Comparison of ENCODE assay signal across 1 cellular context in the genomic region with DNA sequence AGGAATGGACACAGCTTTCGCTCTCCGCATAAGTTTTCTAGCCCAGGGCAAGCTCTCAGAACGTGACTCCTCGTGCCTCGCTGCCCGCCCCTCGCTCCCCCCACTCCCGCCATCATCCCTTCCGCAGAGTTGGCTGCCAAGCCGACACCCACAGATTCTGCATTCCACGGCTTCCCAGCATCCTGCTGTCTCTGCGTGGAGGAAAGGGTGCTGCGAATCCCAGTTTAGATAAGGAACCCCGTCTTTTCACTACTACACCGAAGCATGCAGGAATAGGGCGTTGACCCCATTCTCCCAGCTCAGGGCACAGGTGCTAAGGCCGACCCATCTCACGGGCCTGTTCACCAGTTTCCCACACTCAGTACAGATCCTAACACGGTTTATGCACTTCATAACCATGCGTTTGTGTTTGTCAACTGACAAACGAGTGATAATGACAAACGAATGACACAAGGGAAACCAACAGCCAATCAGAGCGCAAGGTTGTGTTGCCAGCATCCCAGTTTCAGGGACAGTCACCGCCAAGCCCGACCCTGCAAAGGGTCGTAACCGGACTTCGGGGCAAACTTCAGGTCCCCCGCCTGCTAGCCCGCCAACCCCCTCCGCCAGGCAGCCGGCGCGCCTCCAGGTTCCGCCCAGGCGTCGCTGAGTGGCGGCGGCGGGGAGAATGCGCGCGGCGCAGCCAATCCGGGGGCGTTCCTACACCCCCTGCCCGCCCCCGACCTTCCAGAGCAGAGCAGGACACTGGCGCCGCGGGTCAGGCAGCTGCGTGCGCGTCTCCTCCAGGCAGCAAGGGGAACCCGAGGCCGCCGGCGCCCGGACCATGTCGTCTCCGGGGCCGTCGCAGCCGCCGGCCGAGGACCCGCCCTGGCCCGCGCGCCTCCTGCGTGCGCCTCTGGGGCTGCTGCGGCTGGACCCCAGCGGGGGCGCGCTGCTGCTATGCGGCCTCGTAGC.
A peak's percentile ranks its signal among the peaks of the same experiment; 100 is the strongest.
TF ChIP-seq lines count a peak whose summit lies in the region.

A gene (plus strand): TSS at position 729 of the 954 bp plus-strand sequence. CDS start 95 bp downstream, at position 824.

TF ChIP-seq in HepG2, 621 proteins besides CTCF, POLR2A, EP300 and RAD21 (continued from another document and continues in another):
- TF ChIP-seq, protein P1, sequence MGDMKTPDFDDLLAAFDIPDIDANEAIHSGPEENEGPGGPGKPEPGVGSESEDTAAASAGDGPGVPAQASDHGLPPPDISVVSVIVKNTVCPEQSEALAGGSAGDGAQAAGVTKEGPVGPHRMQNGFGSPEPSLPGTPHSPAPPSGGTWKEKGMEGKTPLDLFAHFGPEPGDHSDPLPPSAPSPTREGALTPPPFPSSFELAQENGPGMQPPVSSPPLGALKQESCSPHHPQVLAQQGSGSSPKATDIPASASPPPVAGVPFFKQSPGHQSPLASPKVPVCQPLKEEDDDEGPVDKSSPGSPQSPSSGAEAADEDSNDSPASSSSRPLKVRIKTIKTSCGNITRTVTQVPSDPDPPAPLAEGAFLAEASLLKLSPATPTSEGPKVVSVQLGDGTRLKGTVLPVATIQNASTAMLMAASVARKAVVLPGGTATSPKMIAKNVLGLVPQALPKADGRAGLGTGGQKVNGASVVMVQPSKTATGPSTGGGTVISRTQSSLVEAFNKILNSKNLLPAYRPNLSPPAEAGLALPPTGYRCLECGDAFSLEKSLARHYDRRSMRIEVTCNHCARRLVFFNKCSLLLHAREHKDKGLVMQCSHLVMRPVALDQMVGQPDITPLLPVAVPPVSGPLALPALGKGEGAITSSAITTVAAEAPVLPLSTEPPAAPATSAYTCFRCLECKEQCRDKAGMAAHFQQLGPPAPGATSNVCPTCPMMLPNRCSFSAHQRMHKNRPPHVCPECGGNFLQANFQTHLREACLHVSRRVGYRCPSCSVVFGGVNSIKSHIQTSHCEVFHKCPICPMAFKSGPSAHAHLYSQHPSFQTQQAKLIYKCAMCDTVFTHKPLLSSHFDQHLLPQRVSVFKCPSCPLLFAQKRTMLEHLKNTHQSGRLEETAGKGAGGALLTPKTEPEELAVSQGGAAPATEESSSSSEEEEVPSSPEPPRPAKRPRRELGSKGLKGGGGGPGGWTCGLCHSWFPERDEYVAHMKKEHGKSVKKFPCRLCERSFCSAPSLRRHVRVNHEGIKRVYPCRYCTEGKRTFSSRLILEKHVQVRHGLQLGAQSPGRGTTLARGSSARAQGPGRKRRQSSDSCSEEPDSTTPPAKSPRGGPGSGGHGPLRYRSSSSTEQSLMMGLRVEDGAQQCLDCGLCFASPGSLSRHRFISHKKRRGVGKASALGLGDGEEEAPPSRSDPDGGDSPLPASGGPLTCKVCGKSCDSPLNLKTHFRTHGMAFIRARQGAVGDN (CRISPR knock-in tag; IDR thresholded peaks at IDR 0.05), result peak; percentile 89
- TF ChIP-seq ISX (CRISPR knock-in tag; conservative IDR thresholded peaks at IDR 0.05) (no peak), SSRP1 (CRISPR knock-in tag; IDR thresholded peaks at IDR 0.05) (no peak), CEBPB (IDR thresholded peaks at IDR 0.05; ENCODE audit: borderline replicate concordance, low read depth, low read length) (no peak), ZIK1 (CRISPR knock-in tag; IDR thresholded peaks at IDR 0.05; ENCODE audit: borderline replicate concordance, low read depth) (0 out of 2 replicates have a peak, but pooled peaks have one; percentile 26), HNRNPLL (IDR thresholded peaks at IDR 0.05; ENCODE audit: low read depth, low read length, poor library complexity, severe bottlenecking) (peak; percentile 61), ZFY (CRISPR knock-in tag; IDR thresholded peaks at IDR 0.05) (peak; percentile 74; the same call in 1 of the 2 replicates), POLR2G (IDR thresholded peaks at IDR 0.05; ENCODE audit: low read depth, low read length) (peak; percentile 47; the same call in 1 of the 2 replicates), ZNF629 (CRISPR knock-in tag; conservative IDR thresholded peaks at IDR 0.05) (no peak), ZNF772 (CRISPR knock-in tag; IDR thresholded peaks at IDR 0.05) (peak; percentile 45; the same call in 1 of the 2 replicates), ZSCAN25 (CRISPR knock-in tag; IDR thresholded peaks at IDR 0.05) (no peak; the same call in 1 of the 2 replicates), SP5 (CRISPR knock-in tag; IDR thresholded peaks at IDR 0.05; ENCODE audit: borderline replicate concordance, low read depth) (peak; percentile 33; the same call in 1 of the 2 replicates), ZSCAN20 (CRISPR knock-in tag; IDR thresholded peaks at IDR 0.05; ENCODE audit: borderline replicate concordance) (no peak), SKI (IDR thresholded peaks at IDR 0.05; ENCODE audit: partially characterized antibody) (peak; percentile 18), ZNF547 (CRISPR knock-in tag; IDR thresholded peaks at IDR 0.05) (no peak; the same call in 1 of the 2 replicates), ZKSCAN8 (CRISPR knock-in tag; IDR thresholded peaks at IDR 0.05; ENCODE audit: borderline replicate concordance) (no peak), HCFC1 (IDR thresholded peaks at IDR 0.05; ENCODE audit: low read depth, low read length) (no peak), ZNF709 (CRISPR knock-in tag; IDR thresholded peaks at IDR 0.05) (no peak), ZNF354B (CRISPR knock-in tag; IDR thresholded peaks at IDR 0.05) (0 out of 2 replicates have a peak, but pooled peaks have one; percentile 36), ONECUT2 (CRISPR knock-in tag; IDR thresholded peaks at IDR 0.05) (no peak), SAFB2 (CRISPR knock-in tag; IDR thresholded peaks at IDR 0.05; ENCODE audit: borderline replicate concordance, low read depth) (peak; percentile 73; the same call in 1 of the 2 replicates), MAFG (CRISPR knock-in tag; IDR thresholded peaks at IDR 0.05) (no peak), SOX5 (CRISPR knock-in tag; IDR thresholded peaks at IDR 0.05; ENCODE audit: borderline replicate concordance) (0 out of 2 replicates have a peak, but pooled peaks have one; percentile 9), ZNF232 (CRISPR knock-in tag; IDR thresholded peaks at IDR 0.05; ENCODE audit: borderline replicate concordance) (0 out of 2 replicates have a peak, but pooled peaks have one; percentile 21), ZNF256 (CRISPR knock-in tag; conservative IDR thresholded peaks at IDR 0.05) (no peak), FOXM1 (CRISPR knock-in tag; IDR thresholded peaks at IDR 0.05) (no peak), NFIB (CRISPR knock-in tag; IDR thresholded peaks at IDR 0.05; ENCODE audit: borderline replicate concordance) (no peak), RBFOX2 (IDR thresholded peaks at IDR 0.05; ENCODE audit: low read depth, low read length) (peak; percentile 74), SIX1 (CRISPR knock-in tag; IDR thresholded peaks at IDR 0.05; ENCODE audit: borderline replicate concordance) (no peak), ZNF343 (CRISPR knock-in tag; IDR thresholded peaks at IDR 0.05) (0 out of 2 replicates have a peak, but pooled peaks have one; percentile 42), FOSL1 (CRISPR knock-in tag; IDR thresholded peaks at IDR 0.05; ENCODE audit: borderline replicate concordance) (no peak), MED8 (CRISPR knock-in tag; IDR thresholded peaks at IDR 0.05; ENCODE audit: insufficient replicate concordance) (no peak)
- TF ChIP-seq, protein P2, sequence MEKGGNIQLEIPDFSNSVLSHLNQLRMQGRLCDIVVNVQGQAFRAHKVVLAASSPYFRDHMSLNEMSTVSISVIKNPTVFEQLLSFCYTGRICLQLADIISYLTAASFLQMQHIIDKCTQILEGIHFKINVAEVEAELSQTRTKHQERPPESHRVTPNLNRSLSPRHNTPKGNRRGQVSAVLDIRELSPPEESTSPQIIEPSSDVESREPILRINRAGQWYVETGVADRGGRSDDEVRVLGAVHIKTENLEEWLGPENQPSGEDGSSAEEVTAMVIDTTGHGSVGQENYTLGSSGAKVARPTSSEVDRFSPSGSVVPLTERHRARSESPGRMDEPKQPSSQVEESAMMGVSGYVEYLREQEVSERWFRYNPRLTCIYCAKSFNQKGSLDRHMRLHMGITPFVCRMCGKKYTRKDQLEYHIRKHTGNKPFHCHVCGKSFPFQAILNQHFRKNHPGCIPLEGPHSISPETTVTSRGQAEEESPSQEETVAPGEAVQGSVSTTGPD (CRISPR knock-in tag; IDR thresholded peaks at IDR 0.05), result no peak
- TF ChIP-seq, protein P3, sequence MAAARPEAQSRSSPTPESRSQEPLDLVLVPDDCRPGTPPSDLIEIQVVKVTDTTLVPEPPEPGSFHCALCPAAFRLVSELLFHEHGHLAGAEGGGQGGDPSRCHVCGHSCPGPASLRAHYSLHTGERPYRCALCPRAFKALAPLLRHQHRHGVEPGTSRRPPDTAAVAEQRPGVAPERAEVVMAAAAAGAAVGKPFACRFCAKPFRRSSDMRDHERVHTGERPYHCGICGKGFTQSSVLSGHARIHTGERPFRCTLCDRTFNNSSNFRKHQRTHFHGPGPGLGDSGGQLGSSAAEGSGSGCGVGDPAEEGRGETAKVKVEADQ (CRISPR knock-in tag; IDR thresholded peaks at IDR 0.05; ENCODE audit: borderline replicate concordance), result 0 out of 2 replicates have a peak, but pooled peaks have one; percentile 51
- TF ChIP-seq, protein P4, sequence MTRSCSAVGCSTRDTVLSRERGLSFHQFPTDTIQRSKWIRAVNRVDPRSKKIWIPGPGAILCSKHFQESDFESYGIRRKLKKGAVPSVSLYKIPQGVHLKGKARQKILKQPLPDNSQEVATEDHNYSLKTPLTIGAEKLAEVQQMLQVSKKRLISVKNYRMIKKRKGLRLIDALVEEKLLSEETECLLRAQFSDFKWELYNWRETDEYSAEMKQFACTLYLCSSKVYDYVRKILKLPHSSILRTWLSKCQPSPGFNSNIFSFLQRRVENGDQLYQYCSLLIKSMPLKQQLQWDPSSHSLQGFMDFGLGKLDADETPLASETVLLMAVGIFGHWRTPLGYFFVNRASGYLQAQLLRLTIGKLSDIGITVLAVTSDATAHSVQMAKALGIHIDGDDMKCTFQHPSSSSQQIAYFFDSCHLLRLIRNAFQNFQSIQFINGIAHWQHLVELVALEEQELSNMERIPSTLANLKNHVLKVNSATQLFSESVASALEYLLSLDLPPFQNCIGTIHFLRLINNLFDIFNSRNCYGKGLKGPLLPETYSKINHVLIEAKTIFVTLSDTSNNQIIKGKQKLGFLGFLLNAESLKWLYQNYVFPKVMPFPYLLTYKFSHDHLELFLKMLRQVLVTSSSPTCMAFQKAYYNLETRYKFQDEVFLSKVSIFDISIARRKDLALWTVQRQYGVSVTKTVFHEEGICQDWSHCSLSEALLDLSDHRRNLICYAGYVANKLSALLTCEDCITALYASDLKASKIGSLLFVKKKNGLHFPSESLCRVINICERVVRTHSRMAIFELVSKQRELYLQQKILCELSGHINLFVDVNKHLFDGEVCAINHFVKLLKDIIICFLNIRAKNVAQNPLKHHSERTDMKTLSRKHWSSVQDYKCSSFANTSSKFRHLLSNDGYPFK (CRISPR knock-in tag; IDR thresholded peaks at IDR 0.05; ENCODE audit: borderline replicate concordance), result no peak
- TF ChIP-seq, protein P5, sequence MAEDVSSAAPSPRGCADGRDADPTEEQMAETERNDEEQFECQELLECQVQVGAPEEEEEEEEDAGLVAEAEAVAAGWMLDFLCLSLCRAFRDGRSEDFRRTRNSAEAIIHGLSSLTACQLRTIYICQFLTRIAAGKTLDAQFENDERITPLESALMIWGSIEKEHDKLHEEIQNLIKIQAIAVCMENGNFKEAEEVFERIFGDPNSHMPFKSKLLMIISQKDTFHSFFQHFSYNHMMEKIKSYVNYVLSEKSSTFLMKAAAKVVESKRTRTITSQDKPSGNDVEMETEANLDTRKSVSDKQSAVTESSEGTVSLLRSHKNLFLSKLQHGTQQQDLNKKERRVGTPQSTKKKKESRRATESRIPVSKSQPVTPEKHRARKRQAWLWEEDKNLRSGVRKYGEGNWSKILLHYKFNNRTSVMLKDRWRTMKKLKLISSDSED (CRISPR knock-in tag; IDR thresholded peaks at IDR 0.05), result no peak
- TF ChIP-seq, protein P6, sequence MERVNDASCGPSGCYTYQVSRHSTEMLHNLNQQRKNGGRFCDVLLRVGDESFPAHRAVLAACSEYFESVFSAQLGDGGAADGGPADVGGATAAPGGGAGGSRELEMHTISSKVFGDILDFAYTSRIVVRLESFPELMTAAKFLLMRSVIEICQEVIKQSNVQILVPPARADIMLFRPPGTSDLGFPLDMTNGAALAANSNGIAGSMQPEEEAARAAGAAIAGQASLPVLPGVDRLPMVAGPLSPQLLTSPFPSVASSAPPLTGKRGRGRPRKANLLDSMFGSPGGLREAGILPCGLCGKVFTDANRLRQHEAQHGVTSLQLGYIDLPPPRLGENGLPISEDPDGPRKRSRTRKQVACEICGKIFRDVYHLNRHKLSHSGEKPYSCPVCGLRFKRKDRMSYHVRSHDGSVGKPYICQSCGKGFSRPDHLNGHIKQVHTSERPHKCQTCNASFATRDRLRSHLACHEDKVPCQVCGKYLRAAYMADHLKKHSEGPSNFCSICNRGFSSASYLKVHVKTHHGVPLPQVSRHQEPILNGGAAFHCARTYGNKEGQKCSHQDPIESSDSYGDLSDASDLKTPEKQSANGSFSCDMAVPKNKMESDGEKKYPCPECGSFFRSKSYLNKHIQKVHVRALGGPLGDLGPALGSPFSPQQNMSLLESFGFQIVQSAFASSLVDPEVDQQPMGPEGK (CRISPR knock-in tag; IDR thresholded peaks at IDR 0.05), result peak; percentile 79
- TF ChIP-seq, protein P7, sequence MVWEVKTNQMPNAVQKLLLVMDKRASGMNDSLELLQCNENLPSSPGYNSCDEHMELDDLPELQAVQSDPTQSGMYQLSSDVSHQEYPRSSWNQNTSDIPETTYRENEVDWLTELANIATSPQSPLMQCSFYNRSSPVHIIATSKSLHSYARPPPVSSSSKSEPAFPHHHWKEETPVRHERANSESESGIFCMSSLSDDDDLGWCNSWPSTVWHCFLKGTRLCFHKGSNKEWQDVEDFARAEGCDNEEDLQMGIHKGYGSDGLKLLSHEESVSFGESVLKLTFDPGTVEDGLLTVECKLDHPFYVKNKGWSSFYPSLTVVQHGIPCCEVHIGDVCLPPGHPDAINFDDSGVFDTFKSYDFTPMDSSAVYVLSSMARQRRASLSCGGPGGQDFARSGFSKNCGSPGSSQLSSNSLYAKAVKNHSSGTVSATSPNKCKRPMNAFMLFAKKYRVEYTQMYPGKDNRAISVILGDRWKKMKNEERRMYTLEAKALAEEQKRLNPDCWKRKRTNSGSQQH (CRISPR knock-in tag; IDR thresholded peaks at IDR 0.05; ENCODE audit: low read depth), result no peak
- TF ChIP-seq, protein P8, sequence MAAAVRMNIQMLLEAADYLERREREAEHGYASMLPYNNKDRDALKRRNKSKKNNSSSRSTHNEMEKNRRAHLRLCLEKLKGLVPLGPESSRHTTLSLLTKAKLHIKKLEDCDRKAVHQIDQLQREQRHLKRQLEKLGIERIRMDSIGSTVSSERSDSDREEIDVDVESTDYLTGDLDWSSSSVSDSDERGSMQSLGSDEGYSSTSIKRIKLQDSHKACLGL (CRISPR knock-in tag; IDR thresholded peaks at IDR 0.05), result 0 out of 2 replicates have a peak, but pooled peaks have one; percentile 42
